In genomic region chr12:29428630-29429029, GRCh38 we compare ENCODE assay signal across 7 cellular contexts.
DNase-seq lines count a peak whose midpoint lies in the region; ATAC-seq lines count a peak whose summit lies in the region.

No MANE protein-coding gene starts in this region.

- intact Hi-C loops in posterior cingulate gyrus (cut with DNase I): no loop called here

- ATAC-seq in GM18868 (IDR thresholded peaks at IDR 0.05; ENCODE audit: unreplicated experiment) (peak; percentile 68), HG03135 (IDR thresholded peaks at IDR 0.05; ENCODE audit: unreplicated experiment) (peak; percentile 48)

- DNase-seq in amniotic stem cell (lab: John Stamatoyannopoulos, UW) (peak; percentile 31), non-pigmented ciliary epithelial cell (ENCODE audit: low read depth) (peak; percentile 48), SHP77 treated with DMSO at 0.1 percent for 48 hours (lab: John Stamatoyannopoulos, UW) (no peak), NCI-H345 treated with DMSO at 0.1 percent for 48 hours (lab: John Stamatoyannopoulos, UW; ENCODE audit: unreplicated experiment) (no peak), posterior cingulate gyrus (no peak)

Comparison
In these comparisons a context has a peak if more than half of its experiments do, and no peak if none do; other contexts are left out.
1. DNase-seq: peak in amniotic stem cell (single experiment) and non-pigmented ciliary epithelial cell (single experiment); none in SHP77 treated with DMSO at 0.1 percent for 48 hours (single experiment), NCI-H345 treated with DMSO at 0.1 percent for 48 hours (single experiment) and posterior cingulate gyrus (0 of 10).